ENCODE assay signal across 15 cellular contexts in genomic region chr5:56175028-56175427, GRCh38. TPM values are rescaled to one million over a fixed set of nuclear protein-coding genes. Genes with fewer than 3 reads are reported as not detected.
DNase-seq lines count a peak whose midpoint lies in the region; ATAC-seq and TF ChIP-seq lines count a peak whose summit lies in the region.
"Had no signal": no experiment of that assay in that cellular context is flagged by ENCODE, and none has a peak within 500 bp of the region (broad histone marks: within the 10 kb centered on the region; RNA-seq: fewer than 3 reads in every experiment).

No MANE protein-coding gene starts in this region.

- H3K23ac ChIP-seq in mesendoderm (ENCODE audit: low read length): no peak overlapping the region

- peak overlapping the region; percentile 72 for H3K56ac ChIP-seq in mesendoderm (ENCODE audit: low read length)

- peak overlapping the region; percentile 84 for H2BK5ac ChIP-seq in mesendoderm (ENCODE audit: low read length)

- H3K4me1 ChIP-seq in SJSA1 (replicated peaks) (peaks cover 16% of the 10 kb centered on the region), mesendoderm (ENCODE audit: control insufficient read depth, low read depth, low read length) (peaks cover 11% of the 10 kb centered on the region), upper lobe of left lung (peaks cover 18 to 36% (median 25%) of the 10 kb centered on the region in 4 donors)

- H2BK120ac ChIP-seq in mesendoderm (ENCODE audit: low read depth, low read length): peak overlapping the region; percentile 48

- no peak overlapping the region for H3K4me2 ChIP-seq in mesendoderm (ENCODE audit: low read length)

- no peak overlapping the region for H3K4me3 ChIP-seq in SJSA1
- H3K4me3 ChIP-seq in mesendoderm (ENCODE audit: low read length): no peak overlapping the region
- H3K4me3 ChIP-seq in upper lobe of left lung: no peak overlapping the region

- no peaks in the 10 kb centered on the region for H3K79me1 ChIP-seq in mesendoderm (ENCODE audit: low read length)

- TF ChIP-seq CTCF in upper lobe of left lung (IDR thresholded peaks at IDR 0.05): no peak

- H3K4me3 Mint-ChIP-seq in activated naive CD4-positive, alpha-beta T cell treated with anti-CD3 and anti-CD28 coated beads, Interleukin-2, amount 50 U/mL, for 24 hours: no peak overlapping the region
- H3K4me3 Mint-ChIP-seq: CD8-positive, alpha-beta T cell; stimulated activated naive CD8-positive, alpha-beta T cell treated with anti-CD3 and anti-CD28 coated beads, Interleukin-15, Interleukin-2, amounts not matched to agents 100 ng/mL and 50 ng/mL, for 24 hours had no signal

- H3K36me3 Mint-ChIP-seq in activated naive CD4-positive, alpha-beta T cell treated with anti-CD3 and anti-CD28 coated beads, Interleukin-2, amount 50 U/mL, for 24 hours: no peaks in the 10 kb centered on the region
- H3K36me3 Mint-ChIP-seq in activated naive CD4-positive, alpha-beta T cell treated with anti-CD3 and anti-CD28 coated beads, Interleukin-2, amount 50 U/mL, for 72 hours: no peaks in the 10 kb centered on the region
- H3K36me3 Mint-ChIP-seq: CD8-positive, alpha-beta T cell had no signal

- H3K27me3 Mint-ChIP-seq in activated naive CD4-positive, alpha-beta T cell treated with anti-CD3 and anti-CD28 coated beads, Interleukin-2, amount 50 U/mL, for 24 hours: no peaks in the 10 kb centered on the region

- no peaks in the 10 kb centered on the region for H3K36me3 ChIP-seq in SJSA1
- no peaks in the 10 kb centered on the region for H3K36me3 ChIP-seq in mesendoderm (ENCODE audit: control insufficient read depth, insufficient read depth, low read length)
- no peaks in the 10 kb centered on the region for H3K36me3 ChIP-seq in upper lobe of left lung

- peak overlapping the region; percentile 92 for H2AK5ac ChIP-seq in mesendoderm (ENCODE audit: low read length)

- no peaks in the 10 kb centered on the region for H3K79me2 ChIP-seq in mesendoderm (ENCODE audit: control insufficient read depth, insufficient read depth, low read length)

- no peak for DNase-seq in activated naive CD4-positive, alpha-beta T cell treated with anti-CD3 and anti-CD28 coated beads, Interleukin-2, amount 50 U/mL, for 72 hours (ENCODE audit: low spot score in 2 of 2)
- no peak for DNase-seq in SJSA1 (ENCODE audit: low read depth in 1 of 2, low spot score in 2 of 2)
- no peak for DNase-seq in mesendoderm
- no peak for DNase-seq in upper lobe of left lung
- DNase-seq in head of caudate nucleus: no peak
- DNase-seq in iPS-NIHi7 (ENCODE audit: extremely low spot score): no peak
- no peak for DNase-seq in T-helper 9 cell
- DNase-seq: activated gamma-delta T cell treated with Interleukin-2 at 50 U/mL for 16 hours; CD8-positive, alpha-beta T cell; NCI-H1694; stimulated activated CD4-positive, alpha-beta T cell treated with anti-CD3 and anti-CD28 coated beads, Interleukin-12 subunit alpha, Interleukin-12 subunit beta, amount 100 ng/mL, for 4 hours had no signal

- peaks cover 34% of the 10 kb centered on the region for H3K4me1 Mint-ChIP-seq in activated naive CD4-positive, alpha-beta T cell treated with anti-CD3 and anti-CD28 coated beads, Interleukin-2, amount 50 U/mL, for 24 hours

- peak overlapping the region; percentile 30 for H3K27ac Mint-ChIP-seq in activated naive CD4-positive, alpha-beta T cell treated with anti-CD3 and anti-CD28 coated beads, Interleukin-2, amount 50 U/mL, for 24 hours
- H3K27ac Mint-ChIP-seq in activated naive CD4-positive, alpha-beta T cell treated with anti-CD3 and anti-CD28 coated beads, Interleukin-2, amount 50 U/mL, for 72 hours: no peak overlapping the region
- H3K27ac Mint-ChIP-seq: CD8-positive, alpha-beta T cell; stimulated activated naive CD8-positive, alpha-beta T cell treated with anti-CD3 and anti-CD28 coated beads, Interleukin-15, Interleukin-2, amounts not matched to agents 100 ng/mL and 50 ng/mL, for 24 hours had no signal

- no peak for ATAC-seq in activated naive CD4-positive, alpha-beta T cell treated with anti-CD3 and anti-CD28 coated beads, Interleukin-2, amount 50 U/mL, for 72 hours
- peak; percentile 46 to 50 for ATAC-seq in upper lobe of left lung (ENCODE audit: low FRiP score in 2 of 2)
- ATAC-seq: CD8-positive, alpha-beta T cell had no signal

- peak overlapping the region; percentile 84 for H4K5ac ChIP-seq in mesendoderm (ENCODE audit: low read length)

- intact Hi-C loops in head of caudate nucleus (cut with DNase I): no loop called here

- H3K27ac ChIP-seq in SJSA1 (peak overlapping the region; percentile 38; the same call in 1 of the 2 replicates), mesendoderm (ENCODE audit: low read depth, low read length) (no peak overlapping the region), upper lobe of left lung (peak overlapping the region in 3 of 4 donors; percentile 10 to 42 (median 24))
- H3K27ac ChIP-seq: HL-60 had no signal

- H3K27me3 ChIP-seq in SJSA1 (replicated peaks) (no peaks in the 10 kb centered on the region), mesendoderm (ENCODE audit: insufficient read depth, low read length, poor library complexity) (no peaks in the 10 kb centered on the region), upper lobe of left lung (no peaks in the 10 kb centered on the region)

- H3K9ac ChIP-seq in mesendoderm (ENCODE audit: low read length): no peak overlapping the region

- H3K4ac ChIP-seq in mesendoderm (ENCODE audit: low read depth, low read length): peak overlapping the region; percentile 98

- H4K8ac ChIP-seq in mesendoderm (ENCODE audit: low read depth, low read length): no peak overlapping the region

- no peaks in the 10 kb centered on the region for H3K9me3 Mint-ChIP-seq in activated naive CD4-positive, alpha-beta T cell treated with anti-CD3 and anti-CD28 coated beads, Interleukin-2, amount 50 U/mL, for 24 hours
- H3K9me3 Mint-ChIP-seq in activated naive CD4-positive, alpha-beta T cell treated with anti-CD3 and anti-CD28 coated beads, Interleukin-2, amount 50 U/mL, for 72 hours: peaks cover 0 to 6% of the 10 kb centered on the region in 2 donors
- H3K9me3 Mint-ChIP-seq: CD8-positive, alpha-beta T cell; stimulated activated naive CD8-positive, alpha-beta T cell treated with anti-CD3 and anti-CD28 coated beads, Interleukin-15, Interleukin-2, amounts not matched to agents 100 ng/mL and 50 ng/mL, for 24 hours had no signal

- H3K18ac ChIP-seq in mesendoderm (ENCODE audit: low read length): peak overlapping the region; percentile 71

- no peak for TF ChIP-seq POLR2A in upper lobe of left lung (IDR thresholded peaks at IDR 0.05)

- H3K9me3 ChIP-seq in SJSA1 (replicated peaks) (no peaks in the 10 kb centered on the region), upper lobe of left lung (no peaks in the 10 kb centered on the region)

- TF ChIP-seq EP300 in upper lobe of left lung (IDR thresholded peaks at IDR 0.05): no peak

- H2BK15ac ChIP-seq in mesendoderm (replicated peaks; ENCODE audit: low read depth): peak overlapping the region; percentile 8

RNA-seq across cellular contexts. Expression of gene ANKRD55, which starts 58.1 kb away (rescaled TPM):
- 1 to 10 TPM; 3.7 to 6.4 TPM for total RNA-seq in activated naive CD4-positive, alpha-beta T cell treated with anti-CD3 and anti-CD28 coated beads, Interleukin-2, amount 50 U/mL, for 72 hours
- total RNA-seq in SJSA1 (2014; rRNA removed; shearing (Covaris generic)): not detected in 2 replicates
- polyA plus RNA-seq in mesendoderm (2013, experiment 1 of 2): 0.10 TPM
- polyA plus RNA-seq in mesendoderm (2013, experiment 2 of 2): 0.08 TPM
- 1 to 10 TPM in 1 of 6 donors, under 1 TPM in 4, not detected in 1; 0.23 to 1.7 (median 0.98) TPM for total RNA-seq in upper lobe of left lung
- total RNA-seq: CD8-positive, alpha-beta T cell; NCI-H460 had no signal

Comparison
In these comparisons a context has a peak if more than half of its experiments do, and no peak if none do; other contexts are left out.
1. ATAC-seq: peak in upper lobe of left lung (2 of 2); none in activated naive CD4-positive, alpha-beta T cell treated with anti-CD3 and anti-CD28 coated beads, Interleukin-2, amount 50 U/mL, for 72 hours (0 of 2).